1 cellular context compared by ENCODE assay signal in the genomic region with DNA sequence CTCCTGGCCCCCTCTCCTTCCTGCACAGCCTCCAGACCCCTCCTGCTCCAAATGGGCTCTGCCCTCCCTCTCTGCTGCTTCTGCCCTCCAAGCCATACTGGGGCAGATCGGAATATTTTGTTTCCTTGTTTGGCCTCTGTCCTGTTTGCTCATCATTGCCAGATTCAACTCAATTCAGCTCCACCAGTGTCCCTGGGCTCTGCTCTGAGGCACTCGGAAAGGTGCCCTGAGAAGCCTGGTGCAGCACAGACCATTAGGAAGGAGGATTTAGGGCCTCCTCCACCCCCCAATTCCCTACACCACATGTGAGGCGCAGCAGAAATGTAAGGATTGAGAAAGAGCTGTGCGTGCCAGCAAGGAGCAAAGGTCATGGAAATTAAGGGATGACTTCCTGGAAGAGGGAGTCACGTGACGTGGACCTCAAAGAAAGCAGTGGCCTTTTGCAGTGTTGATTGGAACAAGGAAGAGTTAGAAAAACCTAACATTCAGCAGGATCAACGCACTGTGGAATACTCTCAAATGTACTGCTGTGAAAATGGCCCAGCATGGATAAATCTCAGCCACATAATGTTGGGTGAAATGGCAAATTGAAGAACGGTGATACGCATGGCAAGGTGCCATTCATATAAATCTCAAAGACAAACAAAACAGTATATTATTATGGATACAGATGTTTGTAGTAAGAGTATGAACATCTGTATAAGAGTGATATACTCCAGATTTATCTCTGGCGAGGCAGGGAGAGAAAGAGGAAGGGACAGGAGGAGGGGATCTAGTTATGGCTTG.
A peak's percentile ranks its signal among the peaks of the same experiment; 100 is the strongest.
TF ChIP-seq lines count a peak whose summit lies in the region.

No MANE protein-coding gene starts in this region.

TF ChIP-seq in HepG2, 621 proteins besides CTCF, POLR2A, EP300 and RAD21 (continued from another document and continues in another):
- TF ChIP-seq USF2 (IDR thresholded peaks at IDR 0.05; ENCODE audit: low read depth, low read length), result peak; percentile 99
- TF ChIP-seq USF2 (CRISPR knock-in tag; IDR thresholded peaks at IDR 0.05; ENCODE audit: borderline replicate concordance), result peak; percentile 96; the same call in 1 of the 2 replicates
- no peak for TF ChIP-seq FLYWCH1 (CRISPR knock-in tag; IDR thresholded peaks at IDR 0.05)
- 0 out of 2 replicates have a peak, but pooled peaks have one; percentile 50 for TF ChIP-seq ZNF501 (CRISPR knock-in tag; IDR thresholded peaks at IDR 0.05)
- no peak for TF ChIP-seq ZFP41 (CRISPR knock-in tag; IDR thresholded peaks at IDR 0.05; ENCODE audit: borderline replicate concordance)
- TF ChIP-seq PITX1 (CRISPR knock-in tag; IDR thresholded peaks at IDR 0.05), result peak; percentile 75; the same call in 1 of the 2 replicates
- TF ChIP-seq, protein P1, sequence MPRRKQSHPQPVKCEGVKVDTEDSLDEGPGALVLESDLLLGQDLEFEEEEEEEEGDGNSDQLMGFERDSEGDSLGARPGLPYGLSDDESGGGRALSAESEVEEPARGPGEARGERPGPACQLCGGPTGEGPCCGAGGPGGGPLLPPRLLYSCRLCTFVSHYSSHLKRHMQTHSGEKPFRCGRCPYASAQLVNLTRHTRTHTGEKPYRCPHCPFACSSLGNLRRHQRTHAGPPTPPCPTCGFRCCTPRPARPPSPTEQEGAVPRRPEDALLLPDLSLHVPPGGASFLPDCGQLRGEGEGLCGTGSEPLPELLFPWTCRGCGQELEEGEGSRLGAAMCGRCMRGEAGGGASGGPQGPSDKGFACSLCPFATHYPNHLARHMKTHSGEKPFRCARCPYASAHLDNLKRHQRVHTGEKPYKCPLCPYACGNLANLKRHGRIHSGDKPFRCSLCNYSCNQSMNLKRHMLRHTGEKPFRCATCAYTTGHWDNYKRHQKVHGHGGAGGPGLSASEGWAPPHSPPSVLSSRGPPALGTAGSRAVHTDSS (CRISPR knock-in tag; conservative IDR thresholded peaks at IDR 0.05), result 0 out of 2 replicates have a peak, but pooled peaks have one; percentile 18
- TF ChIP-seq ATM (IDR thresholded peaks at IDR 0.05; ENCODE audit: borderline replicate concordance), result no peak
- no peak for TF ChIP-seq ZFP82 (CRISPR knock-in tag; IDR thresholded peaks at IDR 0.05; ENCODE audit: borderline replicate concordance)
- no peak for TF ChIP-seq SP4 (CRISPR knock-in tag; IDR thresholded peaks at IDR 0.05)
- TF ChIP-seq GATA4 (IDR thresholded peaks at IDR 0.05; ENCODE audit: borderline replicate concordance, low read depth), result no peak
- TF ChIP-seq, protein P2, sequence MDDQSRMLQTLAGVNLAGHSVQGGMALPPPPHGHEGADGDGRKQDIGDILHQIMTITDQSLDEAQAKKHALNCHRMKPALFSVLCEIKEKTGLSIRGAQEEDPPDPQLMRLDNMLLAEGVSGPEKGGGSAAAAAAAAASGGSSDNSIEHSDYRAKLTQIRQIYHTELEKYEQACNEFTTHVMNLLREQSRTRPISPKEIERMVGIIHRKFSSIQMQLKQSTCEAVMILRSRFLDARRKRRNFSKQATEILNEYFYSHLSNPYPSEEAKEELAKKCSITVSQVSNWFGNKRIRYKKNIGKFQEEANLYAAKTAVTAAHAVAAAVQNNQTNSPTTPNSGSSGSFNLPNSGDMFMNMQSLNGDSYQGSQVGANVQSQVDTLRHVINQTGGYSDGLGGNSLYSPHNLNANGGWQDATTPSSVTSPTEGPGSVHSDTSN (CRISPR knock-in tag; IDR thresholded peaks at IDR 0.05; ENCODE audit: borderline replicate concordance), result no peak
- TF ChIP-seq TRIM24 (CRISPR knock-in tag; IDR thresholded peaks at IDR 0.05), result peak; percentile 67; the same call in 1 of the 2 replicates
- no peak for TF ChIP-seq MXD1 (CRISPR knock-in tag; IDR thresholded peaks at IDR 0.05)
- no peak for TF ChIP-seq CREB3 (CRISPR knock-in tag; IDR thresholded peaks at IDR 0.05)
- no peak for TF ChIP-seq ZNF230 (CRISPR knock-in tag; IDR thresholded peaks at IDR 0.05)
- TF ChIP-seq STAG1 (CRISPR knock-in tag; IDR thresholded peaks at IDR 0.05), result no peak
- TF ChIP-seq ZNF781 (CRISPR knock-in tag; IDR thresholded peaks at IDR 0.05; ENCODE audit: borderline replicate concordance, not compliant biosample characterization), result no peak
- no peak for TF ChIP-seq ZNF607 (CRISPR knock-in tag; IDR thresholded peaks at IDR 0.05; ENCODE audit: borderline replicate concordance)
- no peak for TF ChIP-seq ZNF10 (CRISPR knock-in tag; IDR thresholded peaks at IDR 0.05; ENCODE audit: borderline replicate concordance, low read depth)
- TF ChIP-seq ZNF883 (CRISPR knock-in tag; IDR thresholded peaks at IDR 0.05; ENCODE audit: not compliant biosample characterization), result no peak
- TF ChIP-seq IKZF1 (IDR thresholded peaks at IDR 0.05), result no peak
- TF ChIP-seq ARNT2 (CRISPR knock-in tag; IDR thresholded peaks at IDR 0.05; ENCODE audit: low read depth), result peak; percentile 32; the same call in 1 of the 2 replicates
- TF ChIP-seq ESRRA (CRISPR knock-in tag; IDR thresholded peaks at IDR 0.05; ENCODE audit: low read depth), result no peak
- no peak; the same call in 1 of the 2 replicates for TF ChIP-seq ZNF710 (CRISPR knock-in tag; IDR thresholded peaks at IDR 0.05; ENCODE audit: borderline replicate concordance)
- TF ChIP-seq ZNF777 (CRISPR knock-in tag; IDR thresholded peaks at IDR 0.05), result peak; percentile 33; the same call in 1 of the 2 replicates
- TF ChIP-seq CHD4 (IDR thresholded peaks at IDR 0.05; ENCODE audit: borderline replicate concordance, low read length), result 0 out of 2 replicates have a peak, but pooled peaks have one; percentile 57
- TF ChIP-seq ZNF737 (CRISPR knock-in tag; IDR thresholded peaks at IDR 0.05; ENCODE audit: borderline replicate concordance), result no peak
- TF ChIP-seq, protein P3, sequence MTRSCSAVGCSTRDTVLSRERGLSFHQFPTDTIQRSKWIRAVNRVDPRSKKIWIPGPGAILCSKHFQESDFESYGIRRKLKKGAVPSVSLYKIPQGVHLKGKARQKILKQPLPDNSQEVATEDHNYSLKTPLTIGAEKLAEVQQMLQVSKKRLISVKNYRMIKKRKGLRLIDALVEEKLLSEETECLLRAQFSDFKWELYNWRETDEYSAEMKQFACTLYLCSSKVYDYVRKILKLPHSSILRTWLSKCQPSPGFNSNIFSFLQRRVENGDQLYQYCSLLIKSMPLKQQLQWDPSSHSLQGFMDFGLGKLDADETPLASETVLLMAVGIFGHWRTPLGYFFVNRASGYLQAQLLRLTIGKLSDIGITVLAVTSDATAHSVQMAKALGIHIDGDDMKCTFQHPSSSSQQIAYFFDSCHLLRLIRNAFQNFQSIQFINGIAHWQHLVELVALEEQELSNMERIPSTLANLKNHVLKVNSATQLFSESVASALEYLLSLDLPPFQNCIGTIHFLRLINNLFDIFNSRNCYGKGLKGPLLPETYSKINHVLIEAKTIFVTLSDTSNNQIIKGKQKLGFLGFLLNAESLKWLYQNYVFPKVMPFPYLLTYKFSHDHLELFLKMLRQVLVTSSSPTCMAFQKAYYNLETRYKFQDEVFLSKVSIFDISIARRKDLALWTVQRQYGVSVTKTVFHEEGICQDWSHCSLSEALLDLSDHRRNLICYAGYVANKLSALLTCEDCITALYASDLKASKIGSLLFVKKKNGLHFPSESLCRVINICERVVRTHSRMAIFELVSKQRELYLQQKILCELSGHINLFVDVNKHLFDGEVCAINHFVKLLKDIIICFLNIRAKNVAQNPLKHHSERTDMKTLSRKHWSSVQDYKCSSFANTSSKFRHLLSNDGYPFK (CRISPR knock-in tag; IDR thresholded peaks at IDR 0.05; ENCODE audit: borderline replicate concordance), result no peak
- peak; percentile 79; the same call in 1 of the 2 replicates for TF ChIP-seq ZNF224 (CRISPR knock-in tag; IDR thresholded peaks at IDR 0.05)
- peak; percentile 71; the same call in 1 of the 2 replicates for TF ChIP-seq ZBTB10 (CRISPR knock-in tag; IDR thresholded peaks at IDR 0.05; ENCODE audit: borderline replicate concordance)
- TF ChIP-seq ZNF749 (CRISPR knock-in tag; IDR thresholded peaks at IDR 0.05; ENCODE audit: borderline replicate concordance), result no peak
- TF ChIP-seq MBD4 (IDR thresholded peaks at IDR 0.05; ENCODE audit: borderline replicate concordance, low read length), result no peak
- no peak for TF ChIP-seq SUZ12 (IDR thresholded peaks at IDR 0.05; ENCODE audit: low read depth, low read length)
- TF ChIP-seq, protein P4, sequence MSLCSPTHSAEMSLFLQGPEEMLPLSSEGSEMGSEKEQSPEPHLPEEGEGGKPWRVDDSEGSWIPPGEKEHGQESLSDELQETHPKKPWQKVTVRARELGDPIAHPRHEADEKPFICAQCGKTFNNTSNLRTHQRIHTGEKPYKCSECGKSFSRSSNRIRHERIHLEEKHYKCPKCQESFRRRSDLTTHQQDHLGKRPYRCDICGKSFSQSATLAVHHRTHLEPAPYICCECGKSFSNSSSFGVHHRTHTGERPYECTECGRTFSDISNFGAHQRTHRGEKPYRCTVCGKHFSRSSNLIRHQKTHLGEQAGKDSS (CRISPR knock-in tag; IDR thresholded peaks at IDR 0.05; ENCODE audit: borderline replicate concordance, low read depth), result 0 out of 2 replicates have a peak, but pooled peaks have one; percentile 46
- TF ChIP-seq HINFP (CRISPR knock-in tag; IDR thresholded peaks at IDR 0.05; ENCODE audit: low read depth), result 0 out of 2 replicates have a peak, but pooled peaks have one; percentile 22
